ENCODE assay signal across 8 cellular contexts in genomic region chrX:110238259-110238658, GRCh38.
DNase-seq lines count a peak whose midpoint lies in the region; ATAC-seq and TF ChIP-seq lines count a peak whose summit lies in the region.
"Not testable (repeated sequence)": the region's sequence is repeated elsewhere in the genome, so short reads cannot be mapped to it uniquely, and the experiment has no call there.

No MANE protein-coding gene starts in this region.

- peaks cover 3 to 13% (median 7%) of the 10 kb centered on the region in 3 donors for H3K9me3 Mint-ChIP-seq in T-cell
- not testable (repeated sequence) for H3K9me3 Mint-ChIP-seq in activated CD4-positive, alpha-beta T cell treated with anti-CD3 and anti-CD28 coated beads, Interleukin-2, amount 10 ng/mL, durations not matched to agents 24 days and 14 days
- H3K9me3 Mint-ChIP-seq in activated T-helper 1 cell treated with anti-CD3 and anti-CD28 coated beads, Interleukin-12 subunit alpha, Interleukin-12 subunit beta, Interleukin-2, Interleukin-4 antibody, amounts not matched to agents 30 ng/mL and 10 ng/mL and 1 ng/mL, durations not matched to agents 14 hours and 24 hours and 36 hours: peaks cover 15% of the 10 kb centered on the region

- H3K27ac ChIP-seq in brain microvascular endothelial cell (peak overlapping the region; percentile 37), left ventricle myocardium inferior (replicated peaks) (peak overlapping the region; percentile 56)

- H3K4me1 ChIP-seq in left ventricle myocardium inferior: not testable (repeated sequence)

- in situ Hi-C loops in brain microvascular endothelial cell (cut with HindIII; ENCODE audit: low pct_ligation_motif_present, low sequenced_read_pairs): not testable (repeated sequence)

- not testable (repeated sequence) for H3K4me3 ChIP-seq in brain microvascular endothelial cell (ENCODE audit: low read depth, low read length); left ventricle myocardium inferior

- H3K4me3 Mint-ChIP-seq in T-cell: peak overlapping the region in 2 of 3 donors; percentile 15 to 30
- H3K4me3 Mint-ChIP-seq in activated CD4-positive, alpha-beta T cell treated with anti-CD3 and anti-CD28 coated beads, Interleukin-2, amount 10 ng/mL, durations not matched to agents 24 days and 14 days; activated T-helper 1 cell treated with anti-CD3 and anti-CD28 coated beads, Interleukin-12 subunit alpha, Interleukin-12 subunit beta, Interleukin-2, Interleukin-4 antibody, amounts not matched to agents 30 ng/mL and 10 ng/mL and 1 ng/mL, durations not matched to agents 14 hours and 24 hours and 36 hours: not testable (repeated sequence)

- TF ChIP-seq CTCF in brain microvascular endothelial cell (IDR thresholded peaks at IDR 0.05; ENCODE audit: low read depth, low read length, missing control alignments); left ventricle myocardium inferior (IDR thresholded peaks at IDR 0.05; ENCODE audit: borderline replicate concordance): not testable (repeated sequence)

- H3K36me3 ChIP-seq in brain microvascular endothelial cell (replicated peaks); left ventricle myocardium inferior: not testable (repeated sequence)

- peak overlapping the region; percentile 88 to 94 for H3K27ac Mint-ChIP-seq in T-cell
- not testable (repeated sequence) for H3K27ac Mint-ChIP-seq in activated CD4-positive, alpha-beta T cell treated with anti-CD3 and anti-CD28 coated beads, Interleukin-2, amount 10 ng/mL, durations not matched to agents 24 days and 14 days; activated T-helper 1 cell treated with anti-CD3 and anti-CD28 coated beads, Interleukin-12 subunit alpha, Interleukin-12 subunit beta, Interleukin-2, Interleukin-4 antibody, amounts not matched to agents 30 ng/mL and 10 ng/mL and 1 ng/mL, durations not matched to agents 14 hours and 24 hours and 36 hours

- intact Hi-C loops in activated CD4-positive, alpha-beta T cell treated with anti-CD3 and anti-CD28 coated beads, Interleukin-2, amount 10 ng/mL, durations not matched to agents 24 days and 14 days (cut with micrococcal nuclease); activated T-helper 1 cell treated with anti-CD3 and anti-CD28 coated beads, Interleukin-12 subunit alpha, Interleukin-12 subunit beta, Interleukin-2, Interleukin-4 antibody, amounts not matched to agents 30 ng/mL and 10 ng/mL and 1 ng/mL, durations not matched to agents 14 hours and 24 hours and 36 hours (cut with micrococcal nuclease); left ventricle myocardium inferior (cut with micrococcal nuclease); posterior vena cava (cut with DNase I): not testable (repeated sequence)

- H3K36me3 Mint-ChIP-seq in T-cell: peaks cover 22% of the 10 kb centered on the region
- H3K36me3 Mint-ChIP-seq in activated CD4-positive, alpha-beta T cell treated with anti-CD3 and anti-CD28 coated beads, Interleukin-2, amount 10 ng/mL, durations not matched to agents 24 days and 14 days (ENCODE audit: low read depth): peaks cover 17% of the 10 kb centered on the region
- H3K36me3 Mint-ChIP-seq in activated T-helper 1 cell treated with anti-CD3 and anti-CD28 coated beads, Interleukin-12 subunit alpha, Interleukin-12 subunit beta, Interleukin-2, Interleukin-4 antibody, amounts not matched to agents 30 ng/mL and 10 ng/mL and 1 ng/mL, durations not matched to agents 14 hours and 24 hours and 36 hours (ENCODE audit: low read depth): peaks cover 13% of the 10 kb centered on the region

- DNase-seq in EH (ENCODE audit: low read depth) (peak; percentile 23), T-cell (peak; percentile 9 to 56 (median 34)), brain microvascular endothelial cell (peak; percentile 36), posterior vena cava (ENCODE audit: low spot score) (peak; percentile 63)
- peak; percentile 72 for DNase-seq in activated CD4-positive, alpha-beta T cell treated with anti-CD3 and anti-CD28 coated beads, Interleukin-2, amount 10 ng/mL, durations not matched to agents 24 days and 14 days
- peak; percentile 10 for DNase-seq in activated T-helper 1 cell treated with anti-CD3 and anti-CD28 coated beads, Interleukin-12 subunit alpha, Interleukin-12 subunit beta, Interleukin-2, Interleukin-4 antibody, amounts not matched to agents 30 ng/mL and 10 ng/mL and 1 ng/mL, durations not matched to agents 14 hours and 24 hours and 36 hours (ENCODE audit: low spot score)
- DNase-seq in left ventricle myocardium inferior: not testable (repeated sequence)
- peak; percentile 6 for DNase-seq in stimulated activated naive CD8-positive, alpha-beta T cell treated with anti-CD3 and anti-CD28 coated beads, Interleukin-15, Interleukin-2, amounts not matched to agents 100 U/mL and 50 U/mL, for 24 hours

- not testable (repeated sequence) for H3K27me3 Mint-ChIP-seq in T-cell; activated CD4-positive, alpha-beta T cell treated with anti-CD3 and anti-CD28 coated beads, Interleukin-2, amount 10 ng/mL, durations not matched to agents 24 days and 14 days; activated T-helper 1 cell treated with anti-CD3 and anti-CD28 coated beads, Interleukin-12 subunit alpha, Interleukin-12 subunit beta, Interleukin-2, Interleukin-4 antibody, amounts not matched to agents 30 ng/mL and 10 ng/mL and 1 ng/mL, durations not matched to agents 14 hours and 24 hours and 36 hours (ENCODE audit: insufficient read depth)

- ATAC-seq in T-cell (replicated peaks in 1 of 4): peak; percentile 54 to 91 (median 78)
- ATAC-seq in stimulated activated naive CD8-positive, alpha-beta T cell treated with anti-CD3 and anti-CD28 coated beads, Interleukin-15, Interleukin-2, amounts not matched to agents 100 U/mL and 50 U/mL, for 24 hours: not testable (repeated sequence)

- CTCF ChIA-PET in T-cell (lab: Charles Lee): interaction anchor here in 1 of 2 donors (0.5 to 1.1 kb wide), 2 partner anchors 8 to 49 kb away, joined by 3 read pairs; no protein-coding TSS in a partner anchor

- not testable (repeated sequence) for H3K9me3 ChIP-seq in left ventricle myocardium inferior (replicated peaks)

- not testable (repeated sequence) for H3K27me3 ChIP-seq in brain microvascular endothelial cell (replicated peaks); left ventricle myocardium inferior (ENCODE audit: low read depth)

- peaks cover 5 to 61% (median 51%) of the 10 kb centered on the region in 3 donors for H3K4me1 Mint-ChIP-seq in T-cell
- H3K4me1 Mint-ChIP-seq in activated CD4-positive, alpha-beta T cell treated with anti-CD3 and anti-CD28 coated beads, Interleukin-2, amount 10 ng/mL, durations not matched to agents 24 days and 14 days: peaks cover 16% of the 10 kb centered on the region
- peaks cover 37% of the 10 kb centered on the region for H3K4me1 Mint-ChIP-seq in activated T-helper 1 cell treated with anti-CD3 and anti-CD28 coated beads, Interleukin-12 subunit alpha, Interleukin-12 subunit beta, Interleukin-2, Interleukin-4 antibody, amounts not matched to agents 30 ng/mL and 10 ng/mL and 1 ng/mL, durations not matched to agents 14 hours and 24 hours and 36 hours (ENCODE audit: low read depth)

- POLR2A ChIA-PET in T-cell (lab: Charles Lee): interaction anchor here in 1 of 2 donors (0.6 kb wide), 1 partner anchor 76 kb away, joined by 3 read pairs; no protein-coding TSS in a partner anchor
